ENCODE assay signal across 8 cellular contexts in genomic region chr18:61893304-61893970, GRCh38. TPM values are rescaled to one million over a fixed set of nuclear protein-coding genes. Genes with fewer than 3 reads are reported as not detected.
DNase-seq lines count a peak whose midpoint lies in the region; ATAC-seq and TF ChIP-seq lines count a peak whose summit lies in the region.

No MANE protein-coding gene starts in this region.

- no peaks in the 10 kb centered on the region for H3K9me3 ChIP-seq in thymus (ENCODE audit: control insufficient read depth)

- peak; percentile 82 for DNase-seq in DMS53 (lab: John Stamatoyannopoulos, UW)
- DNase-seq in LHCN-M2 (ENCODE audit: low read depth), result peak; percentile 29
- DNase-seq in activated CD8-positive, alpha-beta memory T cell treated with anti-CD3 and anti-CD28 coated beads for 24 hours, result peak; percentile 66
- peak; percentile 50 for DNase-seq in epithelial cell of esophagus (ENCODE audit: low read depth)
- peak; percentile 27 for DNase-seq in mucosa of gallbladder (ENCODE audit: low spot score)

- ATAC-seq in GM21786 (IDR thresholded peaks at IDR 0.05; ENCODE audit: unreplicated experiment), result peak; percentile 4
- ATAC-seq in GM18520 (IDR thresholded peaks at IDR 0.05; ENCODE audit: unreplicated experiment), result no peak

- peaks cover 37% of the 10 kb centered on the region for H3K27me3 ChIP-seq in thymus (ENCODE audit: control insufficient read depth, insufficient read depth)

- no peak for TF ChIP-seq CTCF in epithelial cell of esophagus (IDR thresholded peaks at IDR 0.05; ENCODE audit: insufficient read depth, low read depth, low read length, missing control alignments)

- no peaks in the 10 kb centered on the region for H3K36me3 ChIP-seq in thymus (ENCODE audit: control insufficient read depth, insufficient read depth)

- H3K4me1 ChIP-seq in thymus (ENCODE audit: control insufficient read depth, insufficient read depth, low read length), result peaks cover 7% of the 10 kb centered on the region

- H3K4me3 ChIP-seq in epithelial cell of esophagus (ENCODE audit: low read length), result peak overlapping the region; percentile 88
- peak overlapping the region; percentile 76 for H3K4me3 ChIP-seq in thymus (ENCODE audit: low read length)

- H3K27ac ChIP-seq in thymus (ENCODE audit: low read depth), result no peak overlapping the region

- 1% methylated on average over 65 of the region's 65 CpGs for WGBS in thymus

RNA-seq across cellular contexts. Expression of gene RNF152, which starts 0.6 kb away (rescaled TPM):
- total RNA-seq in LHCN-M2 (2014; rRNA removed), result 0.51 and 0.63 TPM in 2 replicates
- polyA plus RNA-seq in LHCN-M2 (2012), result 0.34 TPM
- total RNA-seq in mucosa of gallbladder, result 18.2 TPM
- 1.0 TPM for polyA plus RNA-seq in thymus

Comparison
In these comparisons a context has a peak if more than half of its experiments do, and no peak if none do; other contexts are left out.
1. DNase-seq: peak in every context shown above with its lines; median percentile 82 in DMS53; 66 in activated CD8-positive, alpha-beta memory T cell treated with anti-CD3 and anti-CD28 coated beads for 24 hours; 50 in epithelial cell of esophagus; 29 in LHCN-M2; 27 in mucosa of gallbladder.
2. RNA of gene RNF152, which starts 0.6 kb away (total RNA-seq): 18.2 TPM in mucosa of gallbladder (single experiment); 0.51 to 0.63 TPM in LHCN-M2; every median in the first group is over 10 times any median in the second.